Comparison of ENCODE assay signal across 12 cellular contexts in genomic region chr12:121765573-121765972, GRCh38. TPM values are rescaled to one million over a fixed set of nuclear protein-coding genes. Genes with fewer than 3 reads are reported as not detected.
DNase-seq lines count a peak whose midpoint lies in the region; ATAC-seq and TF ChIP-seq lines count a peak whose summit lies in the region.
"Had no signal": no experiment of that assay in that cellular context is flagged by ENCODE, and none has a peak within 500 bp of the region (broad histone marks: within the 10 kb centered on the region; RNA-seq: fewer than 3 reads in every experiment).

No MANE protein-coding gene starts in this region.

- H3K27ac ChIP-seq in DND-41 (ENCODE audit: low read length), result no peak overlapping the region
- H3K27ac ChIP-seq: pancreas had no signal

- H3K9ac ChIP-seq in DND-41 (ENCODE audit: low read depth, low read length), result no peak overlapping the region

- no peaks in the 10 kb centered on the region for H3K9me3 ChIP-seq in DND-41 (ENCODE audit: insufficient read depth, low read length, severe bottlenecking)
- H3K9me3 ChIP-seq: pancreas had no signal

- no peaks in the 10 kb centered on the region for H3K27me3 ChIP-seq in DND-41 (ENCODE audit: insufficient read depth, low read length, poor library complexity)
- H3K27me3 ChIP-seq: pancreas had no signal

- no peak overlapping the region for H3K4me3 ChIP-seq in DND-41 (ENCODE audit: low read depth in 1 of 2, low read length in 2 of 2)
- H3K4me3 ChIP-seq: pancreas had no signal

- TF ChIP-seq CTCF in DND-41 (IDR thresholded peaks at IDR 0.05; ENCODE audit: borderline replicate concordance, extremely low read depth, low read length, poor library complexity, severe bottlenecking), result no peak
- no peak for TF ChIP-seq CTCF in omental fat pad (IDR thresholded peaks at IDR 0.05)

- H3K4me1 ChIP-seq in DND-41 (ENCODE audit: insufficient read depth, low read length), result no peaks in the 10 kb centered on the region
- H3K4me1 ChIP-seq: pancreas had no signal

- peaks cover 3% of the 10 kb centered on the region; the same call in 1 of the 2 replicates for H4K20me1 ChIP-seq in DND-41 (ENCODE audit: insufficient read depth, low read length)

- H2AFZ ChIP-seq in DND-41 (ENCODE audit: low read depth, low read length), result no peak overlapping the region

- H3K4me2 ChIP-seq in DND-41 (ENCODE audit: insufficient read depth, low read length), result no peak overlapping the region

- peak; percentile 55; the same call in 2 of the 3 replicates for ATAC-seq in DND-41 (ENCODE audit: insufficient read depth, low read depth)
- ATAC-seq in omental fat pad (ENCODE audit: low FRiP score), result peak; percentile 90
- ATAC-seq in HG02798 (IDR thresholded peaks at IDR 0.05; ENCODE audit: poor library complexity, unreplicated experiment), result no peak
- ATAC-seq in HG02610 (IDR thresholded peaks at IDR 0.05; ENCODE audit: unreplicated experiment), result no peak
- no peak for ATAC-seq in HG03097 (IDR thresholded peaks at IDR 0.05; ENCODE audit: low FRiP score, unreplicated experiment)

- no peaks in the 10 kb centered on the region for H3K36me3 ChIP-seq in DND-41 (ENCODE audit: insufficient read depth, low read length)
- H3K36me3 ChIP-seq: pancreas had no signal

- DNase-seq in DND-41 (no peak), NCI-H446 treated with DMSO at 0.1 percent for 48 hours (lab: John Stamatoyannopoulos, UW) (peak; percentile 59), dermis blood vessel endothelial cell (peak; percentile 46), omental fat pad (ENCODE audit: low spot score) (no peak), NCI-H187 (lab: John Stamatoyannopoulos, UW) (no peak)
- DNase-seq: activated B cell treated with CpG ODN at 0.5 μM for 24 hours; activated naive CD8-positive, alpha-beta T cell treated with anti-CD3 and anti-CD28 coated beads, Interleukin-2, amount 10 ng/mL, durations not matched to agents 7 days and 5 days; NCI-H748 treated with DMSO at 0.1 percent for 48 hours; pancreas had no signal

- H3K79me2 ChIP-seq in DND-41 (ENCODE audit: insufficient read depth, low read length), result no peaks in the 10 kb centered on the region

RNA-seq across cellular contexts. Expression of gene RHOF, which starts 27.9 kb away (rescaled TPM):
- total RNA-seq in dermis blood vessel endothelial cell (6.1 and 6.5 TPM in 2 replicates), omental fat pad (10 to 100 TPM in 2 of 4 donors, 1 to 10 TPM in 2; 4.8 to 11.4 (median 9.5) TPM)

RNA-seq across cellular contexts. Expression of gene SETD1B, which starts 38.2 kb away (rescaled TPM):
- total RNA-seq in dermis blood vessel endothelial cell (2.7 and 6.7 TPM in 2 replicates), omental fat pad (10 to 100 TPM in 1 of 4 donors, 1 to 10 TPM in 3; 3.7 to 10.4 (median 6.6) TPM)

RNA-seq across cellular contexts. Expression of gene TMEM120B, which starts 53.0 kb away (rescaled TPM):
- total RNA-seq in dermis blood vessel endothelial cell, result 4.9 and 6.8 TPM in 2 replicates
- total RNA-seq in omental fat pad, result 10 to 100 TPM in 1 of 4 donors, 1 to 10 TPM in 3; 4.9 to 10.7 (median 5.7) TPM

Comparison
In these comparisons a context has a peak if more than half of its experiments do, and no peak if none do; other contexts are left out.
1. ATAC-seq: peak in DND-41 (single experiment) and omental fat pad (single experiment); none in HG02798 (single experiment), HG02610 (single experiment) and HG03097 (single experiment).
2. DNase-seq: peak in NCI-H446 treated with DMSO at 0.1 percent for 48 hours (single experiment) and dermis blood vessel endothelial cell (single experiment); none in DND-41 (single experiment), omental fat pad (single experiment) and NCI-H187 (0 of 2).